Comparison of ENCODE assay signal across 8 cellular contexts in genomic region chr20:49699200-49699992, GRCh38. TPM values are rescaled to one million over a fixed set of nuclear protein-coding genes. Genes with fewer than 3 reads are reported as not detected.
DNase-seq lines count a peak whose midpoint lies in the region; ATAC-seq, FAIRE-seq and TF ChIP-seq lines count a peak whose summit lies in the region.

No MANE protein-coding gene starts in this region.

- no peak overlapping the region for H3K27ac Mint-ChIP-seq in CD4-positive, alpha-beta T cell

- DNase-seq in CD4-positive, alpha-beta T cell, result no peak
- DNase-seq in adrenal gland (peak in 1 of 7 donors; percentile 30), small intestine (peak; percentile 53), NCI-H524 treated with DMSO at 0.1 percent for 48 hours (lab: John Stamatoyannopoulos, UW) (no peak), iPS-NIHi11 (ENCODE audit: low spot score) (no peak), midbrain (lab: John Stamatoyannopoulos, UW) (no peak)

- intact Hi-C loops in CD4-positive, alpha-beta T cell (cut with DNase I, micrococcal nuclease), result no loop called here
- intact Hi-C loops in adrenal gland (cut with DNase I), result no loop called here

- 36 to 56% (median 50%) methylated on average over 5 to 6 of the region's 6 CpGs for WGBS in adrenal gland, 4 donors
- 19 to 49% (median 27%) methylated on average over 6 of the region's 6 CpGs for WGBS in small intestine, 3 donors

- no peak overlapping the region for H3K27ac ChIP-seq in CD4-positive, alpha-beta T cell (ENCODE audit: low read depth, low read length)
- peak overlapping the region in 3 of 5 donors; percentile 33 to 71 (median 67) for H3K27ac ChIP-seq in adrenal gland
- H3K27ac ChIP-seq in small intestine (ENCODE audit: low read depth in 1 of 2, low read length in 1 of 2), result peak overlapping the region in 1 of 2 donors; percentile 52

- H3K36me3 ChIP-seq in adrenal gland (replicated peaks in 1 of 2), result no peaks in the 10 kb centered on the region
- no peaks in the 10 kb centered on the region for H3K36me3 ChIP-seq in small intestine (ENCODE audit: control insufficient read depth in 2 of 2, insufficient read depth in 2 of 2, low read length in 2 of 2)

- H3K4me3 ChIP-seq in adrenal gland (no peak overlapping the region), small intestine (ENCODE audit: low read depth in 1 of 2, low read length in 2 of 2) (no peak overlapping the region)

- POLR2A ChIA-PET in CD4-positive, alpha-beta T cell (lab: Charles Lee), result no interaction called here

- CTCF ChIA-PET in CD4-positive, alpha-beta T cell (lab: Charles Lee), result no interaction called here

- TF ChIP-seq CTCF in CD4-positive, alpha-beta T cell (IDR thresholded peaks at IDR 0.05), result no peak
- TF ChIP-seq CTCF in adrenal gland (IDR thresholded peaks at IDR 0.05), result no peak

- peaks cover 40% of the 10 kb centered on the region for H3K4me1 Mint-ChIP-seq in CD4-positive, alpha-beta T cell (ENCODE audit: low read depth)

- peak overlapping the region; percentile 25 for H3K4me3 Mint-ChIP-seq in CD4-positive, alpha-beta T cell

- no peaks in the 10 kb centered on the region for H3K9me3 ChIP-seq in CD4-positive, alpha-beta T cell (ENCODE audit: control insufficient read depth, low read length)
- H3K9me3 ChIP-seq in adrenal gland (replicated peaks in 1 of 3) (no peaks in the 10 kb centered on the region), small intestine (ENCODE audit: control insufficient read depth, low read depth) (no peaks in the 10 kb centered on the region)

- no peak for TF ChIP-seq POLR2A in adrenal gland (IDR thresholded peaks at IDR 0.05)

- no peaks in the 10 kb centered on the region for H3K27me3 ChIP-seq in CD4-positive, alpha-beta T cell (ENCODE audit: control insufficient read depth, insufficient read depth, low read length)
- H3K27me3 ChIP-seq in adrenal gland (no peaks in the 10 kb centered on the region), small intestine (ENCODE audit: control insufficient read depth in 2 of 2, insufficient read depth in 2 of 2, low read length in 2 of 2) (no peaks in the 10 kb centered on the region)

- ATAC-seq in CD4-positive, alpha-beta T cell (ENCODE audit: poor library complexity), result peak; percentile 59
- peak; percentile 51 for ATAC-seq in GM19328 (IDR thresholded peaks at IDR 0.05; ENCODE audit: unreplicated experiment)
- peak; percentile 65 for ATAC-seq in HG03521 (IDR thresholded peaks at IDR 0.05; ENCODE audit: unreplicated experiment)

- H3K36me3 Mint-ChIP-seq in CD4-positive, alpha-beta T cell (ENCODE audit: low read depth), result no peaks in the 10 kb centered on the region

- no peak for FAIRE-seq in small intestine (lab: Jason Lieb, UNC)

- no peaks in the 10 kb centered on the region for H3K9me3 Mint-ChIP-seq in CD4-positive, alpha-beta T cell

- peaks cover 41 to 90% of the 10 kb centered on the region in 2 donors for H3K4me1 ChIP-seq in adrenal gland (replicated peaks in 1 of 2)
- peaks cover 6 to 20% of the 10 kb centered on the region in 2 donors for H3K4me1 ChIP-seq in small intestine (ENCODE audit: control insufficient read depth in 2 of 2, insufficient read depth in 1 of 2, low read depth in 1 of 2, low read length in 1 of 2)

- no peaks in the 10 kb centered on the region for H3K27me3 Mint-ChIP-seq in CD4-positive, alpha-beta T cell

RNA-seq across cellular contexts. Expression of gene B4GALT5, which starts 14.3 kb away (rescaled TPM):
- 1 to 10 TPM; 3.1 to 3.2 TPM for total RNA-seq in CD4-positive, alpha-beta T cell
- total RNA-seq in adrenal gland, result 100 to 1,000 TPM in 2 of 8 donors, 10 to 100 TPM in 6; 47.4 to 137 (median 69.1) TPM
- polyA plus RNA-seq in adrenal gland, result 10 to 100 TPM; 14.2 to 77.7 (median 18.1) TPM
- polyA plus RNA-seq in small intestine, result 10 to 100 TPM; 11.9 to 24.8 (median 16.2) TPM

Comparison
In these comparisons a context has a peak if more than half of its experiments do, and no peak if none do; other contexts are left out.
1. RNA of gene B4GALT5, which starts 14.3 kb away (total RNA-seq): 47.4 to 137 TPM in adrenal gland; 3.1 to 3.2 TPM in CD4-positive, alpha-beta T cell; every median in the first group is over 10 times any median in the second.
2. Peak in every context shown above with its lines, with median percentiles within 50 percentile points of each other: ATAC-seq.